7 cellular contexts compared by ENCODE assay signal in genomic region chr14:34943506-34943905, GRCh38.
"Had no signal": no experiment of that assay in that cellular context is flagged by ENCODE, and none has a peak within 500 bp of the region (broad histone marks: within the 10 kb centered on the region; RNA-seq: fewer than 3 reads in every experiment).

No MANE protein-coding gene starts in this region.

- H3K27ac Mint-ChIP-seq: IgD-negative memory B cell had no signal

- H3K27me3 Mint-ChIP-seq: IgD-negative memory B cell had no signal

- ATAC-seq: HepG2, K562 had no signal

- H3K27ac ChIP-seq: HL-60 had no signal

- H3K4me1 Mint-ChIP-seq: IgD-negative memory B cell had no signal

- DNase-seq: IMR-90, KBM-7, KG1 had no signal

- H3K4me3 ChIP-seq: K562 had no signal
